ENCODE assay signal across 8 cellular contexts in genomic region chr4:53196872-53197759, GRCh38.
DNase-seq lines count a peak whose midpoint lies in the region; ATAC-seq and TF ChIP-seq lines count a peak whose summit lies in the region.

No MANE protein-coding gene starts in this region.

- no peak overlapping the region for H3K4me3 Mint-ChIP-seq in activated naive CD4-positive, alpha-beta T cell treated with anti-CD3 and anti-CD28 coated beads for 36 hours

- ATAC-seq in HG02610 (IDR thresholded peaks at IDR 0.05; ENCODE audit: unreplicated experiment) = peak; percentile 58
- ATAC-seq in right cardiac atrium = peak; percentile 61 to 77
- no peak for ATAC-seq in GM21526 (IDR thresholded peaks at IDR 0.05; ENCODE audit: low FRiP score, unreplicated experiment)

- intact Hi-C loops in adrenal gland (cut with DNase I) (loop anchor here in 1 of 2 donors (10.0 kb wide), 2 partner anchors 182 to 1028 kb away; partner anchors contain the start of gene PDGFRA), right cardiac atrium (cut with DNase I) (loop anchor here (5.0 to 10.0 kb wide), 4 partner anchors 180 to 1035 kb away; partner anchors contain the start of gene PDGFRA (in 2 of the 4))
- intact Hi-C loops in activated naive CD4-positive, alpha-beta T cell treated with anti-CD3 and anti-CD28 coated beads for 36 hours (cut with micrococcal nuclease) = loop anchor here (1.0 to 10.0 kb wide), 7 partner anchors 170 to 1036 kb away; partner anchors contain the start of genes LNX1 and SCFD2

- peaks cover 5 to 8% of the 10 kb centered on the region in 2 donors for H3K4me1 ChIP-seq in adrenal gland (replicated peaks in 1 of 2)
- peaks cover 1% of the 10 kb centered on the region for H3K4me1 ChIP-seq in right cardiac atrium (ENCODE audit: control insufficient read depth, insufficient read depth, low read length)
- H3K4me1 ChIP-seq in skeletal muscle satellite cell (ENCODE audit: control insufficient read depth, insufficient read depth, low read length) = peaks cover 10% of the 10 kb centered on the region

- H3K4me3 ChIP-seq in adrenal gland (no peak overlapping the region), right cardiac atrium (ENCODE audit: low read length) (no peak overlapping the region), skeletal muscle satellite cell (ENCODE audit: low read length) (no peak overlapping the region)

- in situ Hi-C loops in G401 (cut with HindIII; ENCODE audit: low sequenced_read_pairs) = no loop called here

- H3K27me3 ChIP-seq in adrenal gland (no peaks in the 10 kb centered on the region), right cardiac atrium (ENCODE audit: control insufficient read depth, insufficient read depth) (no peaks in the 10 kb centered on the region), skeletal muscle satellite cell (ENCODE audit: control insufficient read depth, insufficient read depth, low read length) (no peaks in the 10 kb centered on the region)

- H3K9me3 Mint-ChIP-seq in activated naive CD4-positive, alpha-beta T cell treated with anti-CD3 and anti-CD28 coated beads for 36 hours = no peaks in the 10 kb centered on the region

- H3K27ac ChIP-seq in adrenal gland (no peak overlapping the region), right cardiac atrium (ENCODE audit: low read length) (no peak overlapping the region)

- H3K9me3 ChIP-seq in adrenal gland (replicated peaks in 1 of 3) (no peaks in the 10 kb centered on the region), right cardiac atrium (ENCODE audit: control insufficient read depth, low read length) (no peaks in the 10 kb centered on the region), skeletal muscle satellite cell (replicated peaks; ENCODE audit: low read length) (no peaks in the 10 kb centered on the region)

- 54 to 64% (median 63%) methylated on average over 4 of the region's 4 CpGs for WGBS in adrenal gland, 4 donors
- WGBS in right cardiac atrium = 70% methylated on average over 4 of the region's 4 CpGs

- no peaks in the 10 kb centered on the region for H3K36me3 Mint-ChIP-seq in activated naive CD4-positive, alpha-beta T cell treated with anti-CD3 and anti-CD28 coated beads for 36 hours (ENCODE audit: low read depth)

- H3K27ac Mint-ChIP-seq in activated naive CD4-positive, alpha-beta T cell treated with anti-CD3 and anti-CD28 coated beads for 36 hours = no peak overlapping the region

- no peak overlapping the region for H3K9ac ChIP-seq in skeletal muscle satellite cell (ENCODE audit: low read depth, low read length)

- CTCF ChIA-PET in activated naive CD4-positive, alpha-beta T cell treated with anti-CD3 and anti-CD28 coated beads for 36 hours (lab: Charles Lee) = interaction anchor here (0.6 to 1.1 kb wide), 8 partner anchors 64 to 1036 kb away, joined by 3 to 5 read pairs (median 3); no protein-coding TSS in a partner anchor

- peak; percentile 70 to 87 (median 80) for TF ChIP-seq CTCF in adrenal gland (IDR thresholded peaks at IDR 0.05)

- peak overlapping the region; percentile 2 for H3K4me2 ChIP-seq in skeletal muscle satellite cell (ENCODE audit: low read length)

- TF ChIP-seq POLR2A in adrenal gland (IDR thresholded peaks at IDR 0.05) = no peak

- peak; percentile 73 for DNase-seq in G401 (ENCODE audit: low spot score)
- peak; percentile 50 for DNase-seq in NCI-H2171 treated with DMSO at 0.1 percent for 48 hours (lab: John Stamatoyannopoulos, UW)
- DNase-seq in adrenal gland = no peak
- DNase-seq in right cardiac atrium = peak in 1 of 3 donors; percentile 9
- DNase-seq in activated naive CD4-positive, alpha-beta T cell treated with anti-CD3 and anti-CD28 coated beads for 36 hours = no peak

- no peaks in the 10 kb centered on the region for H3K27me3 Mint-ChIP-seq in activated naive CD4-positive, alpha-beta T cell treated with anti-CD3 and anti-CD28 coated beads for 36 hours (ENCODE audit: low read depth)

- no peaks in the 10 kb centered on the region for H3K4me1 Mint-ChIP-seq in activated naive CD4-positive, alpha-beta T cell treated with anti-CD3 and anti-CD28 coated beads for 36 hours (ENCODE audit: low read depth)

- H3K36me3 ChIP-seq in adrenal gland (replicated peaks in 1 of 2) = no peaks in the 10 kb centered on the region
- no peaks in the 10 kb centered on the region for H3K36me3 ChIP-seq in skeletal muscle satellite cell (ENCODE audit: insufficient read depth, low read length)

Comparison
In these comparisons a context has a peak if more than half of its experiments do, and no peak if none do; other contexts are left out.
1. DNase-seq: peak in G401 (single experiment) and NCI-H2171 treated with DMSO at 0.1 percent for 48 hours (single experiment); none in adrenal gland (0 of 7) and activated naive CD4-positive, alpha-beta T cell treated with anti-CD3 and anti-CD28 coated beads for 36 hours (single experiment).